In genomic region chr2:219498280-219499057, GRCh38 we compare ENCODE assay signal across 8 cellular contexts. TPM values are rescaled to one million over a fixed set of nuclear protein-coding genes. Genes with fewer than 3 reads are reported as not detected.
DNase-seq lines count a peak whose midpoint lies in the region; ATAC-seq and TF ChIP-seq lines count a peak whose summit lies in the region.

Gene GMPPA, plus strand, starts transcription at chr2:219498891. Its CDS starts 1,085 bp downstream, at chr2:219499976.

- peaks cover 7 to 22% of the 10 kb centered on the region in 2 donors for H3K27me3 Mint-ChIP-seq in natural killer cell (ENCODE audit: low read depth in 2 of 2)

- H3K4me1 Mint-ChIP-seq in natural killer cell = peaks cover 26 to 48% of the 10 kb centered on the region in 2 donors

- peak within 1 kb of the TSS; percentile 84 to 90 for H3K27ac Mint-ChIP-seq in natural killer cell

- H3K36me3 Mint-ChIP-seq in natural killer cell = no peaks in the 10 kb centered on the region

- no peaks in the 10 kb centered on the region for H3K9me3 Mint-ChIP-seq in natural killer cell

- H3K36me3 ChIP-seq in H7 (replicated peaks; ENCODE audit: control insufficient read depth, insufficient read depth, low read length) = peaks cover 2% of the 10 kb centered on the region; the same call in 1 of the 2 replicates

- no peak for TF ChIP-seq CTCF in natural killer cell (IDR thresholded peaks at IDR 0.05)

- peak within 1 kb of the TSS; percentile 77 for H3K4me3 ChIP-seq in H7 (ENCODE audit: insufficient read depth, low read depth, low read length)

- H3K4me3 Mint-ChIP-seq in natural killer cell = peak within 1 kb of the TSS; percentile 94

- DNase-seq in ELF-1 (ENCODE audit: low read depth, low spot score) = peak; percentile 99
- DNase-seq in H7 = peak; percentile 98
- DNase-seq in M059J (ENCODE audit: low read depth) = peak; percentile 98
- DNase-seq in SHP77 (lab: John Stamatoyannopoulos, UW) = peak; percentile 97 to 98
- peak; percentile 90 for DNase-seq in activated effector memory CD4-positive, alpha-beta T cell treated with Interleukin-2 at 50 U/mL for 16 hours
- DNase-seq in fibroblast of peridontal ligament (ENCODE audit: extremely low read depth) = peak; percentile 99
- peak; percentile 73 for DNase-seq in natural killer cell
- peak; percentile 94 for DNase-seq in stimulated activated naive CD4-positive, alpha-beta T cell treated with Interleukin-2 at 50 U/mL for 16 hours (lab: John Stamatoyannopoulos, UW)

- ATAC-seq in natural killer cell = peak; percentile 88 to 92 (median 90)

- peaks cover 28% of the 10 kb centered on the region for H3K27me3 ChIP-seq in H7 (ENCODE audit: control insufficient read depth, insufficient read depth, low read length)

- intact Hi-C loops in natural killer cell (cut with micrococcal nuclease) = loop anchor here (5.0 kb wide), 1 partner anchor 34 kb away; no protein-coding TSS in a partner anchor

RNA-seq across cellular contexts. Expression of gene GMPPA, which starts in this region (rescaled TPM):
- total RNA-seq in H7 (2014; rRNA removed; shearing (Covaris generic)) = 53.4 and 71.7 TPM in 2 replicates
- 81.6 and 89.2 TPM in 2 replicates for total RNA-seq in M059J (2014; rRNA removed; shearing (Covaris generic))
- total RNA-seq in natural killer cell = 10 to 100 TPM; 27.6 to 36.3 (median 33.8) TPM

Comparison
In these comparisons a context has a peak if more than half of its experiments do, and no peak if none do; other contexts are left out.
1. Peak in every context shown above with its lines: DNase-seq, ATAC-seq and H3K4me3 ChIP-seq.